ENCODE assay signal across 10 cellular contexts in genomic region chr6:161498359-161498758, GRCh38.
DNase-seq lines count a peak whose midpoint lies in the region; TF ChIP-seq lines count a peak whose summit lies in the region.
"Had no signal": no experiment of that assay in that cellular context is flagged by ENCODE, and none has a peak within 500 bp of the region (broad histone marks: within the 10 kb centered on the region; RNA-seq: fewer than 3 reads in every experiment).

No MANE protein-coding gene starts in this region.

- TF ChIP-seq CTCF in astrocyte of the cerebellum (IDR thresholded peaks at IDR 0.05; ENCODE audit: low read depth, low read length, missing control alignments) (peak; percentile 32), liver (IDR thresholded peaks at IDR 0.05; ENCODE audit: low read depth, low read length, missing input control) (peak; percentile 6), GM10266 (IDR thresholded peaks at IDR 0.05; ENCODE audit: control insufficient read depth, insufficient read depth, low read depth, missing control alignments) (no peak)

- DNase-seq in EH (ENCODE audit: low read depth) = peak; percentile 52
- peak; percentile 90 for DNase-seq in M059J (ENCODE audit: low read depth)
- peak; percentile 12 for DNase-seq in astrocyte of the cerebellum (ENCODE audit: low read depth)
- no peak for DNase-seq in central memory CD4-positive, alpha-beta T cell
- no peak for DNase-seq in GM10266 (ENCODE audit: extremely low spot score)
- DNase-seq in NCI-H128 (lab: John Stamatoyannopoulos, UW; ENCODE audit: unreplicated experiment) = no peak
- DNase-seq in T-helper 9 cell = no peak
- DNase-seq: activated CD4-positive, alpha-beta memory T cell treated with anti-CD3 and anti-CD28 coated beads, Interleukin-2, amount 10 ng/mL, durations not matched to agents 7 days and 5 days; lower lobe of right lung had no signal

- H3K27ac ChIP-seq in liver (ENCODE audit: low read depth in 1 of 2, low read length in 2 of 2) = no peak overlapping the region
- H3K27ac ChIP-seq: lower lobe of right lung had no signal

- H3K9ac ChIP-seq in liver (ENCODE audit: low read depth in 1 of 2, low read length in 2 of 2) = no peak overlapping the region

- H3K4me1 ChIP-seq in liver (ENCODE audit: control insufficient read depth in 4 of 4, insufficient read depth in 4 of 4, low read length in 3 of 4) = no peaks in the 10 kb centered on the region
- H3K4me1 ChIP-seq: lower lobe of right lung had no signal

- H3K4me3 ChIP-seq in astrocyte of the cerebellum (ENCODE audit: low read depth, low read length) (no peak overlapping the region), liver (ENCODE audit: low read depth in 1 of 3, low read length in 3 of 3) (no peak overlapping the region)
- H3K4me3 ChIP-seq: lower lobe of right lung had no signal

- H3K9me3 ChIP-seq in liver (ENCODE audit: control insufficient read depth in 4 of 4, low read length in 3 of 4) = no peaks in the 10 kb centered on the region
- H3K9me3 ChIP-seq: lower lobe of right lung had no signal

- peak in 1 of 2 donors; percentile 13 for TF ChIP-seq RAD21 in liver (IDR thresholded peaks at IDR 0.05)

- no peaks in the 10 kb centered on the region for H3K36me3 ChIP-seq in liver (ENCODE audit: control insufficient read depth in 4 of 4, insufficient read depth in 3 of 4, low read depth in 1 of 4, low read length in 3 of 4)
- H3K36me3 ChIP-seq: lower lobe of right lung had no signal

- H3K27me3 ChIP-seq in liver (ENCODE audit: control insufficient read depth in 4 of 4, insufficient read depth in 4 of 4, low read length in 3 of 4) = no peaks in the 10 kb centered on the region

- WGBS in liver = 72% methylated on average over 7 of the region's 7 CpGs

- in situ Hi-C loops in astrocyte of the cerebellum (cut with HindIII; ENCODE audit: low sequenced_read_pairs) = no loop called here

TF ChIP-seq in liver, 16 proteins besides CTCF, POLR2A, EP300 and RAD21:
- TF ChIP-seq JUND (IDR thresholded peaks at IDR 0.05) = no peak
- no peak for TF ChIP-seq HNF4A (conservative IDR thresholded peaks at IDR 0.05)
- TF ChIP-seq FOXA2 (IDR thresholded peaks at IDR 0.05) = no peak
- no peak for TF ChIP-seq ZBTB33 (IDR thresholded peaks at IDR 0.05)
- no peak for TF ChIP-seq ATF3 (IDR thresholded peaks at IDR 0.05)
- no peak for TF ChIP-seq FOXA1 (IDR thresholded peaks at IDR 0.05)
- no peak for TF ChIP-seq HNF4G (IDR thresholded peaks at IDR 0.05)
- TF ChIP-seq NR2F2 (IDR thresholded peaks at IDR 0.05) = no peak

Comparison
In these comparisons a context has a peak if more than half of its experiments do, and no peak if none do; other contexts are left out.
1. DNase-seq: peak in EH (single experiment), M059J (single experiment) and astrocyte of the cerebellum (single experiment); none in central memory CD4-positive, alpha-beta T cell (single experiment), GM10266 (single experiment), NCI-H128 (single experiment) and T-helper 9 cell (single experiment).